ENCODE assay signal across 1 cellular context in genomic region chr17:72711531-72712310, GRCh38.
TF ChIP-seq lines count a peak whose summit lies in the region.

No MANE protein-coding gene starts in this region.

TF ChIP-seq in IMR-90, 13 proteins besides CTCF, POLR2A, EP300 and RAD21 (continued from another document):
- TF ChIP-seq, protein P1, sequence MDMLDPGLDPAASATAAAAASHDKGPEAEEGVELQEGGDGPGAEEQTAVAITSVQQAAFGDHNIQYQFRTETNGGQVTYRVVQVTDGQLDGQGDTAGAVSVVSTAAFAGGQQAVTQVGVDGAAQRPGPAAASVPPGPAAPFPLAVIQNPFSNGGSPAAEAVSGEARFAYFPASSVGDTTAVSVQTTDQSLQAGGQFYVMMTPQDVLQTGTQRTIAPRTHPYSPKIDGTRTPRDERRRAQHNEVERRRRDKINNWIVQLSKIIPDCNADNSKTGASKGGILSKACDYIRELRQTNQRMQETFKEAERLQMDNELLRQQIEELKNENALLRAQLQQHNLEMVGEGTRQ (IDR thresholded peaks at IDR 0.05; ENCODE audit: low read depth, low read length): no peak
- no peak for TF ChIP-seq MAFK (IDR thresholded peaks at IDR 0.05; ENCODE audit: low read depth, low read length)
- TF ChIP-seq CHD1 (IDR thresholded peaks at IDR 0.05; ENCODE audit: low read depth, low read length): no peak
